ENCODE assay signal across 17 cellular contexts in the genomic region with DNA sequence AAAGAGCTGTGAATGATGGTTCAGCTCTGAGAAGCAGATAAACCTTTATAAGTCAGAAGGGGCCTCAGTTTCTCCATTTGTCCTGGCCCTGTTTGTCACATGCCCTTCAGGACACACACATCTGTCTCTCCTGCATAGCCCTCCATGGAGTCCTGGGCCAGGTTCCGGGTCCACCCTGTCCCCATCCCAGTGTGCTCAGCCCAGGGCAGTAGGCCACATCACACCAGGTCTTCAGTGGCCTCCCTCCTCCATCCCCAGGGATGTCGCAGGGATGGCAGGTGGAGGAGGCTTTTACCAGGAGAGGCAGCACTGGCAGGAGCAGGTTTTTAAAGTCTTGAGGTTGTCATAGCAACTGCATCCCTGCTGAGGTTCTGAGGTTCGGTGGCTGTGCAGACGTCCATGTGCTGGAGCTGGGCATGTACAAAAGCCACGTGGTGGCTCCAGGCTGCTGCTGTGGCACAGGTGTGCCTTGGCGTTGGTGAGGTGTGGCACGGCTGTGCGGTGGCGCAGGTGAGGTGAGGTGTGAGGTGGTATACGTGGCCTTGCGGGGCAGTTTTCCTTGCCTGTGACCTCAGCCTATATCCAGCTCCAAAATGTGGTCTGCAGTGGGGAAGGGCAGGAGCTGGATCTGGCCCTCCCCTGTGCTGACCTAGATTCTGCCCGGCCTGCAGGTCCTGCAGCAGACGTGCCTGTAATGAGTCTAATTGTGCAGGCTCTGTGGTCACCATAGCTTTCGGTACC. TPM values are rescaled to one million over a fixed set of nuclear protein-coding genes. Genes with fewer than 3 reads are reported as not detected.
DNase-seq lines count a peak whose midpoint lies in the region; ATAC-seq and TF ChIP-seq lines count a peak whose summit lies in the region.
"Had no signal": no experiment of that assay in that cellular context is flagged by ENCODE, and none has a peak within 500 bp of the region (broad histone marks: within the 10 kb centered on the region; RNA-seq: fewer than 3 reads in every experiment).

No MANE protein-coding gene starts in this region.

- no peak overlapping the region for H3K4me3 Mint-ChIP-seq in H9
- H3K4me3 Mint-ChIP-seq: nephron had no signal

- no peaks in the 10 kb centered on the region for H3K9me2 ChIP-seq in SK-N-SH

- no peaks in the 10 kb centered on the region for H3K36me3 ChIP-seq in SK-N-SH (replicated peaks in 1 of 2; ENCODE audit: control insufficient read depth in 1 of 2, insufficient read depth in 2 of 2, low read length in 1 of 2)
- no peaks in the 10 kb centered on the region for H3K36me3 ChIP-seq in parathyroid adenoma (ENCODE audit: control insufficient read depth, insufficient read depth, low read length)
- H3K36me3 ChIP-seq: colonic mucosa, thyroid gland had no signal

- H3K27me3 ChIP-seq in SK-N-SH (ENCODE audit: insufficient read depth) (no peaks in the 10 kb centered on the region), H9 (ENCODE audit: insufficient read depth, low read length) (no peaks in the 10 kb centered on the region), parathyroid adenoma (ENCODE audit: control insufficient read depth, insufficient read depth, low read length) (no peaks in the 10 kb centered on the region)
- H3K27me3 ChIP-seq: colonic mucosa, thyroid gland had no signal

- ATAC-seq in SK-N-SH treated with all-trans-retinoic acid at 6 μM for 48 hours (no peak), GM18519 (IDR thresholded peaks at IDR 0.05; ENCODE audit: low FRiP score, unreplicated experiment) (no peak), HG02610 (IDR thresholded peaks at IDR 0.05; ENCODE audit: unreplicated experiment) (no peak)
- ATAC-seq: left lobe of liver had no signal

- no peak overlapping the region for H2BK20ac ChIP-seq in H9 (ENCODE audit: low read depth, low read length, poor library complexity, severe bottlenecking)

- no peak overlapping the region for H4K91ac ChIP-seq in H9 (ENCODE audit: insufficient read length, low read depth, low read length)

- no peaks in the 10 kb centered on the region for H3K9me3 ChIP-seq in SK-N-SH
- no peaks in the 10 kb centered on the region for H3K9me3 ChIP-seq in H9 (ENCODE audit: control insufficient read depth, low read depth, low read length)
- H3K9me3 ChIP-seq in parathyroid adenoma (ENCODE audit: control insufficient read depth, low read length) = no peaks in the 10 kb centered on the region
- H3K9me3 ChIP-seq: colonic mucosa, thyroid gland had no signal

- no peak overlapping the region for H2BK12ac ChIP-seq in H9 (ENCODE audit: insufficient read length, low read depth, low read length)

- H3K79me2 ChIP-seq in SK-N-SH (ENCODE audit: insufficient read depth) (no peaks in the 10 kb centered on the region), H9 (ENCODE audit: insufficient read depth, low read length) (no peaks in the 10 kb centered on the region), parathyroid adenoma (peaks cover 2% of the 10 kb centered on the region)

- TF ChIP-seq EP300 in SK-N-SH (IDR thresholded peaks at IDR 0.05; ENCODE audit: borderline replicate concordance in 1 of 2, low read depth in 1 of 2, low read length in 1 of 2) = no peak

- no peak overlapping the region for H3T11ph ChIP-seq in H9 (ENCODE audit: low read length)

- H2AFZ ChIP-seq in SK-N-SH (ENCODE audit: low read depth) = no peak overlapping the region
- no peak overlapping the region for H2AFZ ChIP-seq in H9 (ENCODE audit: low read length)
- no peak overlapping the region for H2AFZ ChIP-seq in parathyroid adenoma

- no peak overlapping the region for H2BK120ac ChIP-seq in H9 (ENCODE audit: low read depth, low read length, poor library complexity, severe bottlenecking)

- H3K4me2 ChIP-seq in SK-N-SH (no peak overlapping the region), H9 (ENCODE audit: insufficient read depth, insufficient read length, low read length) (no peak overlapping the region), parathyroid adenoma (ENCODE audit: low read length) (no peak overlapping the region)

- no peak overlapping the region for H4K8ac ChIP-seq in H9 (replicated peaks; ENCODE audit: insufficient read length, low read depth, low read length)

- H3K36me3 Mint-ChIP-seq in H9 (ENCODE audit: insufficient read depth in 1 of 3, low read depth in 3 of 3) = no peaks in the 10 kb centered on the region

- no peak overlapping the region for H3K18ac ChIP-seq in H9 (ENCODE audit: insufficient read length, low read depth, low read length)

- TF ChIP-seq RAD21 in SK-N-SH (IDR thresholded peaks at IDR 0.05; ENCODE audit: low read length) = no peak

- 0 out of 2 replicates have a peak, but pooled peaks cover 2% of the 10 kb centered on the region for H3K27me3 Mint-ChIP-seq in H9 (ENCODE audit: low read depth)

- no peaks in the 10 kb centered on the region for H3F3A ChIP-seq in SK-N-SH (replicated peaks; ENCODE audit: insufficient read depth)

- H3K27ac ChIP-seq in SK-N-SH (ENCODE audit: low read depth in 2 of 2, low read length in 1 of 2) = no peak overlapping the region
- no peak overlapping the region for H3K27ac ChIP-seq in H9 (ENCODE audit: insufficient read length, low read depth, low read length)
- peak overlapping the region; percentile 9 for H3K27ac ChIP-seq in parathyroid adenoma
- H3K27ac ChIP-seq: colonic mucosa, thyroid gland had no signal

- H2BK15ac ChIP-seq in H9 (ENCODE audit: low read depth, low read length) = no peak overlapping the region

- no peak overlapping the region for H2AK5ac ChIP-seq in H9 (ENCODE audit: insufficient read length, low read length)

- H3K23ac ChIP-seq in H9 (ENCODE audit: insufficient read length, low read depth, low read length) = no peak overlapping the region

- H3K9me3 Mint-ChIP-seq in H9 = no peaks in the 10 kb centered on the region
- H3K9me3 Mint-ChIP-seq: nephron had no signal

- 0 out of 2 replicates have a peak overlapping the region, but pooled peaks have one; percentile 19 for H3K14ac ChIP-seq in H9 (ENCODE audit: insufficient read depth, low read length)

- H3K4me3 ChIP-seq in SK-N-SH (ENCODE audit: low read depth in 2 of 2, low read length in 1 of 2) (no peak overlapping the region), parathyroid adenoma (ENCODE audit: low read depth, low read length) (no peak overlapping the region)
- H3K4me3 ChIP-seq: colonic mucosa, thyroid gland had no signal

- H3K9ac ChIP-seq in SK-N-SH (no peak overlapping the region), H9 (ENCODE audit: extremely low read depth, insufficient read length, low read length) (no peak overlapping the region), parathyroid adenoma (no peak overlapping the region)

- H3K4ac ChIP-seq in H9 (ENCODE audit: low read depth, low read length) = no peak overlapping the region

- H3K79me1 ChIP-seq in H9 (ENCODE audit: insufficient read depth, low read depth, low read length, poor library complexity, severe bottlenecking) = no peaks in the 10 kb centered on the region

- no peaks in the 10 kb centered on the region for H3K23me2 ChIP-seq in H9 (ENCODE audit: insufficient read length, low read depth, low read length, poor library complexity, severe bottlenecking)

- CTCF ChIA-PET in SK-N-SH (lab: Yijun Ruan, JAX) = interaction anchor here (0.8 to 15.6 kb wide), 8 partner anchors 9 to 136 kb away, joined by 3 to 252 read pairs (median 4); partner anchors contain the start of genes LKAAEAR1, OPRL1, RGS19 and SAMD10

- H3K56ac ChIP-seq in H9 (ENCODE audit: insufficient read length, low read depth, low read length) = no peak overlapping the region

- H3K27ac Mint-ChIP-seq in H9 = no peak overlapping the region
- H3K27ac Mint-ChIP-seq: nephron had no signal

- H3K4me1 Mint-ChIP-seq in H9 = peaks cover 4 to 5% of the 10 kb centered on the region in 2 experiments; a peak in 3 of 4 replicates

- no peak overlapping the region for H2BK5ac ChIP-seq in H9 (ENCODE audit: insufficient read length, low read length)

- TF ChIP-seq CTCF in SK-N-SH (IDR thresholded peaks at IDR 0.05) (no peak), H9 (conservative IDR thresholded peaks at IDR 0.05) (no peak), parathyroid adenoma (IDR thresholded peaks at IDR 0.05) (no peak)

- POLR2A ChIA-PET in SK-N-SH (lab: Yijun Ruan, JAX) = no interaction called here

- H3K4me1 ChIP-seq in SK-N-SH (ENCODE audit: control insufficient read depth in 1 of 2, insufficient read depth in 2 of 2, low read depth in 1 of 2, low read length in 1 of 2) (peaks cover 0 to 17% of the 10 kb centered on the region in 2 experiments; a peak in 1 of 4 replicates), H9 (ENCODE audit: insufficient read depth, low read length) (no peaks in the 10 kb centered on the region), parathyroid adenoma (peaks cover 47% of the 10 kb centered on the region)
- H3K4me1 ChIP-seq: colonic mucosa, thyroid gland had no signal

- peak; percentile 50 for DNase-seq in SK-N-SH
- no peak for DNase-seq in H9
- peak; percentile 86 for DNase-seq in cerebellum (ENCODE audit: low spot score)
- no peak for DNase-seq in NK-92 treated with Interleukin-12 subunit alpha and Interleukin-12 subunit beta, amount 100 ng/mL, for 24 hours (lab: John Stamatoyannopoulos, UW)
- DNase-seq: colonic mucosa, MM.1S, NCI-H526, thyroid gland had no signal

- H4K5ac ChIP-seq in H9 (ENCODE audit: insufficient read length, low read depth, low read length) = no peak overlapping the region

- H4K20me1 ChIP-seq in SK-N-SH (ENCODE audit: insufficient read depth) = no peaks in the 10 kb centered on the region
- peaks cover 3% of the 10 kb centered on the region for H4K20me1 ChIP-seq in H9 (ENCODE audit: control insufficient read depth, insufficient read depth, insufficient read length)

- WGBS in SK-N-SH (ENCODE audit: low lambda C conversion rate) = 57% methylated on average over 12 of the region's 14 CpGs
- no CpG with 5 or more reads among the region's 14 CpGs for WGBS in H9 (ENCODE audit: extremely low coverage, insufficient read length, low lambda C conversion rate)

RNA-seq across cellular contexts. Expression of gene NPBWR2, which starts 8.0 kb away (rescaled TPM):
- not detected in 2 replicates for polyA plus RNA-seq in SK-N-SH (2012; rRNA removed)
- polyA plus RNA-seq in SK-N-SH (2012; cell fraction: cytosol; rRNA removed) = not detected in 2 replicates
- polyA plus RNA-seq in SK-N-SH (2012; cell fraction: nucleus; rRNA removed) = not detected in 2 replicates
- total RNA-seq in H9 (2021) (not detected in 2 replicates), cerebellum (not detected)
- total RNA-seq: colonic mucosa, HT-29, left lobe of liver, thyroid gland had no signal
- polyA plus RNA-seq: AG04450, esophagus had no signal

RNA-seq across cellular contexts. Expression of gene LKAAEAR1, which starts 31.1 kb away (rescaled TPM):
- polyA plus RNA-seq in SK-N-SH (2012; rRNA removed) = 0.37 and 0.71 TPM in 2 replicates
- 0.33 and 0.55 TPM in 2 replicates for polyA plus RNA-seq in SK-N-SH (2012; cell fraction: cytosol; rRNA removed)
- 0.37 and 1.2 TPM in 2 replicates for polyA plus RNA-seq in SK-N-SH (2012; cell fraction: nucleus; rRNA removed)
- total RNA-seq in H9 (2021) = 0.39 TPM in 1 of 2 replicates, not detected in the other
- 0.36 TPM for total RNA-seq in cerebellum
- total RNA-seq: colonic mucosa, HT-29, left lobe of liver had no signal
- polyA plus RNA-seq: AG04450 had no signal

RNA-seq across cellular contexts. Expression of gene OPRL1, which starts 35.5 kb away (rescaled TPM):
- 1.7 and 1.8 TPM in 2 replicates for polyA plus RNA-seq in SK-N-SH (2012; rRNA removed)
- 0.77 and 1.3 TPM in 2 replicates for polyA plus RNA-seq in SK-N-SH (2012; cell fraction: cytosol; rRNA removed)
- polyA plus RNA-seq in SK-N-SH (2012; cell fraction: nucleus; rRNA removed) = 3.2 and 3.8 TPM in 2 replicates
- total RNA-seq in H9 (2021) (0.90 and 1.0 TPM in 2 replicates), cerebellum (9.5 TPM)

RNA-seq across cellular contexts. Expression of gene RGS19, which starts 36.0 kb away (rescaled TPM):
- polyA plus RNA-seq in SK-N-SH (2012; rRNA removed) = 18.7 and 20.5 TPM in 2 replicates
- polyA plus RNA-seq in SK-N-SH (2012; cell fraction: cytosol; rRNA removed) = 10.0 and 16.3 TPM in 2 replicates
- polyA plus RNA-seq in SK-N-SH (2012; cell fraction: nucleus; rRNA removed) = 15.3 and 16.4 TPM in 2 replicates
- total RNA-seq in H9 (2021) (11.7 and 12.8 TPM in 2 replicates), cerebellum (8.4 TPM)

RNA-seq across cellular contexts. Expression of gene MYT1, which starts 48.9 kb away (rescaled TPM):
- polyA plus RNA-seq in SK-N-SH (2012; rRNA removed) = 0.10 and 0.23 TPM in 2 replicates
- 0.08 and 0.41 TPM in 2 replicates for polyA plus RNA-seq in SK-N-SH (2012; cell fraction: cytosol; rRNA removed)
- 0.31 and 0.52 TPM in 2 replicates for polyA plus RNA-seq in SK-N-SH (2012; cell fraction: nucleus; rRNA removed)
- 0.68 and 0.79 TPM in 2 replicates for total RNA-seq in H9 (2021)
- 17.2 TPM for total RNA-seq in cerebellum
- total RNA-seq: left lobe of liver had no signal
- polyA plus RNA-seq: AG04450, esophagus had no signal

Comparison
In these comparisons a context has a peak if more than half of its experiments do, and no peak if none do; other contexts are left out.
1. DNase-seq: peak in SK-N-SH (single experiment) and cerebellum (single experiment); none in H9 (single experiment) and NK-92 treated with Interleukin-12 subunit alpha and Interleukin-12 subunit beta, amount 100 ng/mL, for 24 hours (single experiment).